Comparison of ENCODE assay signal across 9 cellular contexts in the genomic region with DNA sequence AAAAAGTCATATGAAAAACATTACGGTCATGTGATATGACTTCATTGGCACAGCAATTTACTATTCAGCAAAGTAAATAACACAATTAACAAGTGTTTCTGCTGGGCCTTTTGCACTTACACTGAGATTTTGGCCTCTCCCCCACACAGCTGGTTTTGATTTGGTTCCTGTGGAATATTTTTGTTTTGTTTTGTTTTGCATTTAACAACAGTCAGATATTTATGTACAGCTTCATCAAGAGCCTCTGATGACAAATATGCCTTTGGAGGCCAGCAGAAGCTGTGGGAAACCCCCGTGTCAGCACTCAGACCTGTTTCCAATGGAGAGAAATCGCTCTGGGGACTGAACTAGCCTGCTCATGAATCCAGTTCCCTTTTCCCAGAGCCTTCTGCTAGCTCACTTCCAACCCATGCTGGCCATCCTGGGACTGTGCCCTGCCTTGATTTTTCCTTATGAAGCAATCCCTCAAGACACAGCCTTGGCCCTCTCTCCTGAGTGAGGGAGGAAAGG.
DNase-seq lines count a peak whose midpoint lies in the region; ATAC-seq and TF ChIP-seq lines count a peak whose summit lies in the region.
"Had no signal": no experiment of that assay in that cellular context is flagged by ENCODE, and none has a peak within 500 bp of the region (broad histone marks: within the 10 kb centered on the region; RNA-seq: fewer than 3 reads in every experiment).

No MANE protein-coding gene starts in this region.

- no peaks in the 10 kb centered on the region for H3K9me3 ChIP-seq in Caco-2

- DNase-seq in AG09319 (ENCODE audit: extremely low read depth, low read depth) (peak; percentile 89), anterior cingulate cortex (lab: John Stamatoyannopoulos, UW) (peak in 39 of 58 donors; percentile 5 to 60 (median 26)), Right ventricle myocardium superior (peak; percentile 68), pons (ENCODE audit: low spot score) (peak; percentile 73), NCI-H2171 (lab: John Stamatoyannopoulos, UW) (no peak), Caco-2 (no peak), KG1 (lab: John Stamatoyannopoulos, UW) (no peak)
- DNase-seq: activated CD4-positive, alpha-beta memory T cell treated with anti-CD3 and anti-CD28 coated beads for 36 hours had no signal

- H3K36me3 Mint-ChIP-seq in stimulated activated memory B cell treated with anti-CD40 and anti-IgM and Interleukin-4, amounts not matched to agents 10 μg/mL and 1 μg/mL and 100 μg/mL, for 72 hours = peaks cover 19% of the 10 kb centered on the region
- H3K36me3 Mint-ChIP-seq in Caco-2 (ENCODE audit: insufficient read depth, unreplicated experiment) = no peaks in the 10 kb centered on the region
- H3K36me3 Mint-ChIP-seq: activated CD4-positive, alpha-beta memory T cell treated with anti-CD3 and anti-CD28 coated beads for 36 hours had no signal

- no peak overlapping the region for H3K4me3 ChIP-seq in Caco-2 (ENCODE audit: low read depth, low read length)

- H3K27ac Mint-ChIP-seq in stimulated activated memory B cell treated with anti-CD40 and anti-IgM and Interleukin-4, amounts not matched to agents 10 μg/mL and 1 μg/mL and 100 μg/mL, for 72 hours = no peak overlapping the region
- no peak overlapping the region for H3K27ac Mint-ChIP-seq in Caco-2 (ENCODE audit: unreplicated experiment)
- H3K27ac Mint-ChIP-seq: activated CD4-positive, alpha-beta memory T cell treated with anti-CD3 and anti-CD28 coated beads for 36 hours had no signal

- ATAC-seq in Right ventricle myocardium superior (ENCODE audit: poor library complexity) = peak; percentile 93
- no peak for ATAC-seq in stimulated activated memory B cell treated with anti-CD40 and anti-IgM and Interleukin-4, amounts not matched to agents 10 μg/mL and 1 μg/mL and 100 μg/mL, for 72 hours

- BruUV-seq in Caco-2 (replicated peaks; lab: Mats Ljungman, UMichigan) = no TSS peak

- intact Hi-C loops in Right ventricle myocardium superior (cut with DNase I) = no loop called here
- intact Hi-C loops in Caco-2 (cut with micrococcal nuclease; ENCODE audit: unreplicated experiment) = no loop called here

- CTCF ChIA-PET in Caco-2 (lab: Charles Lee) = no interaction called here

- POLR2A ChIA-PET in Caco-2 (lab: Charles Lee) = no interaction called here

- no peak for TF ChIP-seq CTCF in AG09319 (IDR thresholded peaks at IDR 0.05; ENCODE audit: low read depth, low read length)
- no peak for TF ChIP-seq CTCF in Caco-2 (IDR thresholded peaks at IDR 0.05; ENCODE audit: insufficient read depth in 1 of 2, low read depth in 1 of 2, low read length in 1 of 2, severe bottlenecking in 1 of 2, unreplicated experiment in 1 of 2)

- no peaks in the 10 kb centered on the region for H3K9me3 Mint-ChIP-seq in stimulated activated memory B cell treated with anti-CD40 and anti-IgM and Interleukin-4, amounts not matched to agents 10 μg/mL and 1 μg/mL and 100 μg/mL, for 72 hours
- H3K9me3 Mint-ChIP-seq in Caco-2 (ENCODE audit: unreplicated experiment) = no peaks in the 10 kb centered on the region
- H3K9me3 Mint-ChIP-seq: activated CD4-positive, alpha-beta memory T cell treated with anti-CD3 and anti-CD28 coated beads for 36 hours had no signal

- no peaks in the 10 kb centered on the region for H3K27me3 ChIP-seq in Caco-2 (replicated peaks; ENCODE audit: control insufficient read depth, insufficient read depth, low read length)

- no peaks in the 10 kb centered on the region for H3K36me3 ChIP-seq in Caco-2 (ENCODE audit: control insufficient read depth, insufficient read depth, low read length)

- no peak overlapping the region for H3K4me3 Mint-ChIP-seq in stimulated activated memory B cell treated with anti-CD40 and anti-IgM and Interleukin-4, amounts not matched to agents 10 μg/mL and 1 μg/mL and 100 μg/mL, for 72 hours
- H3K4me3 Mint-ChIP-seq in Caco-2 (ENCODE audit: unreplicated experiment) = no peak overlapping the region
- H3K4me3 Mint-ChIP-seq: activated CD4-positive, alpha-beta memory T cell treated with anti-CD3 and anti-CD28 coated beads for 36 hours had no signal

- no peaks in the 10 kb centered on the region for H3K27me3 Mint-ChIP-seq in stimulated activated memory B cell treated with anti-CD40 and anti-IgM and Interleukin-4, amounts not matched to agents 10 μg/mL and 1 μg/mL and 100 μg/mL, for 72 hours
- no peaks in the 10 kb centered on the region for H3K27me3 Mint-ChIP-seq in Caco-2 (ENCODE audit: insufficient read depth, unreplicated experiment)
- H3K27me3 Mint-ChIP-seq: activated CD4-positive, alpha-beta memory T cell treated with anti-CD3 and anti-CD28 coated beads for 36 hours had no signal

- H3K4me1 Mint-ChIP-seq in stimulated activated memory B cell treated with anti-CD40 and anti-IgM and Interleukin-4, amounts not matched to agents 10 μg/mL and 1 μg/mL and 100 μg/mL, for 72 hours = no peaks in the 10 kb centered on the region
- H3K4me1 Mint-ChIP-seq in Caco-2 (ENCODE audit: low read depth, unreplicated experiment) = no peaks in the 10 kb centered on the region

- no peaks in the 10 kb centered on the region for H3K4me1 ChIP-seq in Caco-2

Comparison
In these comparisons a context has a peak if more than half of its experiments do, and no peak if none do; other contexts are left out.
1. DNase-seq: peak in AG09319 (single experiment), anterior cingulate cortex (39 of 58), Right ventricle myocardium superior (single experiment) and pons (single experiment); none in NCI-H2171 (single experiment), Caco-2 (0 of 2) and KG1 (single experiment).